10 cellular contexts compared by ENCODE assay signal in the genomic region with DNA sequence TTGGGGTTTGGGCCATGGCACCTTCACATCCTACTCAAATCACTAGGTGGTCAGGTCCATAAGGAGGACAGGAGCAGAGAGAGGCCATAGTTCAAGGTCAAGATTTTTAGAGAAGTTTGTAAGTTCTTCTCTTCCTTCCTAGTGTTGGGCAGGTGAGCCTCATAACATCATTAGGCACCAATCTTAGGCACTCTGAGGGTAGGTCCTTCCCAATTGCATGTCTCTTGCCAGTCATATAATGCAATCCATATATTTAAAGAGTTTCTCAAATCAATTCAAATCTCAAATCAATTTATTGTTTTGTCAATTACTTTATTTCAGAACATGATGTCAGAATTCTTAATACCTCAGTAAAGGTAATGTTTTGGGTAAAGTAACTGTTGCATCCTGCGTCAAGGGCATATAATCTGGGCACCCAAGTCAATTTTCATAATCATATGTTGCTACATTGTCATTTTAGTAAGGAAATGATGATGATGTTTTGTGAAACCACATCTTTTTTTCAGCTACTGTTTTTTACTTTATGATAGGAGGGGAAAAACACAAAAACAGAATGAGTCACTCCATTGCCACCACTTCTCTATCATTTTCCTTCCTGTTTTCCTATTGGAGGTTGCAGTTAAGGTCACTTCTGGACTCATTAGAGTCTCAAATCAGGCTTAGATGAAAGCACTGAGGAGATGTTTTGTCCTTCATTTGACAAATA.
DNase-seq lines count a peak whose midpoint lies in the region; ATAC-seq and TF ChIP-seq lines count a peak whose summit lies in the region.
"Had no signal": no experiment of that assay in that cellular context is flagged by ENCODE, and none has a peak within 500 bp of the region (broad histone marks: within the 10 kb centered on the region; RNA-seq: fewer than 3 reads in every experiment).

No MANE protein-coding gene starts in this region.

- H3K27ac ChIP-seq in neutrophil, result peak overlapping the region; percentile 98
- H3K27ac ChIP-seq in esophagus muscularis mucosa (replicated peaks in 1 of 4), result no peak overlapping the region

- ATAC-seq in GM18870 (IDR thresholded peaks at IDR 0.05; ENCODE audit: unreplicated experiment) (peak; percentile 70), HG02973 (IDR thresholded peaks at IDR 0.05; ENCODE audit: unreplicated experiment) (peak; percentile 57), activated B cell treated with CpG ODN at 0.5 μM for 24 hours (ENCODE audit: low read depth) (peak; percentile 25)

- no peak overlapping the region for H3K27ac Mint-ChIP-seq in activated B cell treated with CpG ODN at 0.5 μM for 24 hours
- H3K27ac Mint-ChIP-seq: activated naive CD4-positive, alpha-beta T cell treated with anti-CD3 and anti-CD28 coated beads, Interleukin-2, amount 50 U/mL, for 24 hours had no signal

- no peak for TF ChIP-seq POLR2A in esophagus muscularis mucosa (IDR thresholded peaks at IDR 0.05; ENCODE audit: low read depth)

- no peak for DNase-seq in activated B cell treated with CpG ODN at 0.5 μM for 24 hours
- no peak for DNase-seq in NCI-H187 treated with DMSO at 0.1 percent for 48 hours (lab: John Stamatoyannopoulos, UW)
- no peak for DNase-seq in hypothalamus (lab: John Stamatoyannopoulos, UW)
- DNase-seq in esophagus muscularis mucosa (ENCODE audit: extremely low spot score), result no peak
- DNase-seq: NCI-H524 treated with DMSO at 0.1 percent for 48 hours had no signal

- 77% methylated on average over 1 of the region's 1 CpG for WGBS in esophagus muscularis mucosa

- no peak for TF ChIP-seq EP300 in esophagus muscularis mucosa (IDR thresholded peaks at IDR 0.05)

- H3K36me3 Mint-ChIP-seq in activated B cell treated with CpG ODN at 0.5 μM for 24 hours (ENCODE audit: low read depth), result no peaks in the 10 kb centered on the region
- H3K36me3 Mint-ChIP-seq: activated naive CD4-positive, alpha-beta T cell treated with anti-CD3 and anti-CD28 coated beads, Interleukin-2, amount 50 U/mL, for 24 hours had no signal

- H3K4me1 ChIP-seq in neutrophil (ENCODE audit: control insufficient read depth in 1 of 2, insufficient read depth in 1 of 2, low read depth in 1 of 2, low read length in 1 of 2) (peaks cover 73 to 75% of the 10 kb centered on the region in 2 experiments), esophagus muscularis mucosa (no peaks in the 10 kb centered on the region)

- H3K36me3 ChIP-seq in neutrophil (no peaks in the 10 kb centered on the region), esophagus muscularis mucosa (no peaks in the 10 kb centered on the region)

- peaks cover 7% of the 10 kb centered on the region for H3K4me1 Mint-ChIP-seq in activated B cell treated with CpG ODN at 0.5 μM for 24 hours
- H3K4me1 Mint-ChIP-seq: neural crest cell had no signal

- TF ChIP-seq CTCF in activated B cell treated with CpG ODN at 0.5 μM for 24 hours (IDR thresholded peaks at IDR 0.05) (no peak), neutrophil (IDR thresholded peaks at IDR 0.05) (peak; percentile 11), esophagus muscularis mucosa (IDR thresholded peaks at IDR 0.05) (no peak)

- no peaks in the 10 kb centered on the region for H3K9me3 ChIP-seq in neutrophil
- H3K9me3 ChIP-seq in esophagus muscularis mucosa, result no peaks in the 10 kb centered on the region

- CTCF ChIA-PET in activated B cell treated with CpG ODN at 0.5 μM for 24 hours (lab: Charles Lee), result interaction anchor here (1.1 kb wide), 1 partner anchor 461 kb away, joined by 3 read pairs; no protein-coding TSS in a partner anchor

- no peak overlapping the region for H3K4me3 Mint-ChIP-seq in activated B cell treated with CpG ODN at 0.5 μM for 24 hours
- H3K4me3 Mint-ChIP-seq: activated naive CD4-positive, alpha-beta T cell treated with anti-CD3 and anti-CD28 coated beads, Interleukin-2, amount 50 U/mL, for 24 hours; neural crest cell had no signal

- no peaks in the 10 kb centered on the region for H3K27me3 Mint-ChIP-seq in activated B cell treated with CpG ODN at 0.5 μM for 24 hours
- H3K27me3 Mint-ChIP-seq: activated naive CD4-positive, alpha-beta T cell treated with anti-CD3 and anti-CD28 coated beads, Interleukin-2, amount 50 U/mL, for 24 hours had no signal

- H3K4me3 ChIP-seq in neutrophil (ENCODE audit: low read depth in 1 of 2, low read length in 1 of 2) (peak overlapping the region in 1 of 2 experiments; percentile 28), esophagus muscularis mucosa (no peak overlapping the region)

- no peaks in the 10 kb centered on the region for H3K9me3 Mint-ChIP-seq in activated B cell treated with CpG ODN at 0.5 μM for 24 hours
- H3K9me3 Mint-ChIP-seq: activated naive CD4-positive, alpha-beta T cell treated with anti-CD3 and anti-CD28 coated beads, Interleukin-2, amount 50 U/mL, for 24 hours; neural crest cell had no signal

- intact Hi-C loops in activated B cell treated with CpG ODN at 0.5 μM for 24 hours (cut with micrococcal nuclease), result no loop called here
- intact Hi-C loops in esophagus muscularis mucosa (cut with DNase I), result no loop called here

- H3K27me3 ChIP-seq in neutrophil (no peaks in the 10 kb centered on the region), esophagus muscularis mucosa (no peaks in the 10 kb centered on the region)

- POLR2A ChIA-PET in activated B cell treated with CpG ODN at 0.5 μM for 24 hours (lab: Charles Lee), result no interaction called here
